23 cellular contexts compared by ENCODE assay signal in the genomic region with DNA sequence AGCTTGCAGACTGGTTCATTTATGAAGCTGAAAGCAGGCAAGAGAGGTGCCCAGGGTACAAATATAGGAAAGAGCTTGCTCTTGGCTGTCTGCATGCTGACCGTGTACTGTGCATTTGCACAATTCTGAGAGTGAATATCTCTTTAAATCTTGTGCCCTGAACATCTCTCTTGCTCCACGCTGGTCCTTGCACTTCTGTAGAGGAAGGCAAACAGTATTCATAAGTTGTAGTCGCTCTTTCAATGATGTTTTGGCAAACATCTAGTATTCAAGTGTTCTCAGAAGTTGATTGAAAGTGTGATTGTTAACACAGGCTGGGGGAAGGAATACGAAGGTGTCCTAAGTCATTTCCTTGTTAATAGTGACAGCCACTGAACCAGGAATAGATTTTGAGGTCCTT.
"Had no signal": no experiment of that assay in that cellular context is flagged by ENCODE, and none has a peak within 500 bp of the region (broad histone marks: within the 10 kb centered on the region; RNA-seq: fewer than 3 reads in every experiment).

No MANE protein-coding gene starts in this region.

- H3K4me2 ChIP-seq: neural progenitor cell had no signal

- H3K4me1 ChIP-seq: colonic mucosa, pancreas, right lobe of liver, spleen had no signal

- H3K9me3 ChIP-seq: colonic mucosa, pancreas, right lobe of liver, spleen, thoracic aorta had no signal

- H3K36me3 ChIP-seq: colonic mucosa, neural progenitor cell, pancreas, right lobe of liver, spleen, thoracic aorta had no signal

- H2AFZ ChIP-seq: neural progenitor cell had no signal

- H3K27ac ChIP-seq: colonic mucosa, foreskin keratinocyte, pancreas, right lobe of liver, spleen, thoracic aorta had no signal

- ATAC-seq: foreskin keratinocyte; natural killer cell treated with Interleukin-12 subunit alpha and Interleukin-12 subunit beta and Interleukin-15 and Interleukin-18, amount 100 ng/mL, for 72 hours; pancreas; right lobe of liver; stimulated activated memory B cell treated with anti-CD40 and anti-IgM and Interleukin-4, amounts not matched to agents 10 μg/mL and 1 μg/mL and 100 μg/mL, for 72 hours had no signal

- DNase-seq: cerebellar nuclear complex; colonic mucosa; dermis blood vessel endothelial cell; effector CD4-positive, alpha-beta T cell; endodermal cell; erythroblast; foreskin keratinocyte; hippocampal formation; mesenchymal stem cell; pancreas; retina; right lobe of liver; spleen; stimulated activated CD4-positive, alpha-beta T cell treated with anti-CD3 and anti-CD28 coated beads, Interleukin-15, amount 100 ng/mL, for 24 hours; stimulated activated CD4-positive, alpha-beta T cell treated with anti-CD3 and anti-CD28 coated beads, Interleukin-1b, Interleukin-23, amount 100 ng/mL, for 48 hours; stimulated activated CD4-positive, alpha-beta T cell treated with anti-CD3 and anti-CD28 coated beads, Interleukin-4, amount 100 ng/mL, for 24 hours; trophoblast cell had no signal

- H3K27me3 ChIP-seq: colonic mucosa, foreskin keratinocyte, neural progenitor cell, pancreas, right lobe of liver, spleen had no signal

- FAIRE-seq: pancreas, urothelium cell line had no signal

- H3K4me3 ChIP-seq: colonic mucosa, lung, neural progenitor cell, pancreas, right lobe of liver, spleen, thoracic aorta had no signal
